1 cellular context compared by ENCODE assay signal in genomic region chr12:119666226-119666808, GRCh38.
TF ChIP-seq lines count a peak whose summit lies in the region.

No MANE protein-coding gene starts in this region.

TF ChIP-seq in HepG2, 621 proteins besides CTCF, POLR2A, EP300 and RAD21:
- TF ChIP-seq PRDM10 (CRISPR knock-in tag; IDR thresholded peaks at IDR 0.05; ENCODE audit: low read depth) (peak; percentile 57; the same call in 1 of the 2 replicates), MAFF (IDR thresholded peaks at IDR 0.05; ENCODE audit: low read depth, low read length) (peak; percentile 29; the same call in 1 of the 2 replicates), MAFK (conservative IDR thresholded peaks at IDR 0.05 in 1 of 2, IDR thresholded peaks at IDR 0.05 in 1 of 2; ENCODE audit: low read length in 2 of 2) (peak in 1 of 2 experiments; percentile 72; a peak in 2 of 4 replicates), ZNF775 (CRISPR knock-in tag; IDR thresholded peaks at IDR 0.05; ENCODE audit: borderline replicate concordance) (no peak)
